13 cellular contexts compared by ENCODE assay signal in genomic region chr1:226402615-226403521, GRCh38. TPM values are rescaled to one million over a fixed set of nuclear protein-coding genes. Genes with fewer than 3 reads are reported as not detected.
DNase-seq lines count a peak whose midpoint lies in the region; ATAC-seq and TF ChIP-seq lines count a peak whose summit lies in the region.
"Had no signal": no experiment of that assay in that cellular context is flagged by ENCODE, and none has a peak within 500 bp of the region (broad histone marks: within the 10 kb centered on the region; RNA-seq: fewer than 3 reads in every experiment).

No MANE protein-coding gene starts in this region.

- DNase-seq in CD4-positive, alpha-beta T cell: no peak
- DNase-seq in glutamatergic neuron: no peak
- DNase-seq in posterior cingulate gyrus: peak; percentile 61 to 97 (median 74)
- DNase-seq in NCI-H774 (lab: John Stamatoyannopoulos, UW): no peak
- DNase-seq in foreskin keratinocyte: no peak
- no peak for DNase-seq in CD8-positive, alpha-beta memory T cell
- no peak for DNase-seq in stimulated activated CD4-positive, alpha-beta T cell treated with anti-CD3 and anti-CD28 coated beads, Interleukin-12 subunit alpha, Interleukin-12 subunit beta, amount 100 ng/mL, for 4 hours
- DNase-seq: activated T-cell treated with anti-CD3 and anti-CD28 coated beads, Interleukin-2, amount 50 U/mL, for 72 hours; NCI-H1048; NCI-H524 treated with DMSO at 0.1 percent for 48 hours had no signal

- H3K9me3 Mint-ChIP-seq in CD4-positive, alpha-beta T cell: no peaks in the 10 kb centered on the region
- H3K9me3 Mint-ChIP-seq in glutamatergic neuron (ENCODE audit: unreplicated experiment): peaks cover 11% of the 10 kb centered on the region
- H3K9me3 Mint-ChIP-seq in CD8-positive, alpha-beta memory T cell: no peaks in the 10 kb centered on the region
- H3K9me3 Mint-ChIP-seq: activated T-cell treated with anti-CD3 and anti-CD28 coated beads, Interleukin-2, amount 50 U/mL, for 72 hours had no signal

- CTCF ChIA-PET in CD4-positive, alpha-beta T cell (lab: Charles Lee): no interaction called here
- CTCF ChIA-PET in CD8-positive, alpha-beta memory T cell (lab: Charles Lee): interaction anchor here (1.5 kb wide), 2 partner anchors 42 to 278 kb away, joined by 3 read pairs; no protein-coding TSS in a partner anchor

- peaks cover 44% of the 10 kb centered on the region; the same call in 1 of the 2 replicates for H3K36me3 ChIP-seq in Loucy (ENCODE audit: insufficient read depth, low read length)
- H3K36me3 ChIP-seq in CD8-positive, alpha-beta memory T cell (ENCODE audit: insufficient read depth, low read length): peaks cover 15% of the 10 kb centered on the region

- peak overlapping the region; percentile 5 for H3K9ac ChIP-seq in Loucy (ENCODE audit: low read depth, low read length, poor library complexity, severe bottlenecking)

- H3K9me2 ChIP-seq in Loucy (replicated peaks; ENCODE audit: low read depth, low read length): no peaks in the 10 kb centered on the region

- no peak overlapping the region for H3K27ac Mint-ChIP-seq in CD4-positive, alpha-beta T cell
- peak overlapping the region; percentile 88 for H3K27ac Mint-ChIP-seq in glutamatergic neuron (ENCODE audit: unreplicated experiment)
- peak overlapping the region in 3 of 8 donors; percentile 63 to 91 (median 69) for H3K27ac Mint-ChIP-seq in CD8-positive, alpha-beta memory T cell

- intact Hi-C loops in CD4-positive, alpha-beta T cell (cut with DNase I, micrococcal nuclease): loop anchor here in 1 of 2 experiments (10.0 kb wide), 1 partner anchor 278 kb away; no protein-coding TSS in a partner anchor
- intact Hi-C loops in posterior cingulate gyrus (cut with DNase I): no loop called here

- H3F3A ChIP-seq in Loucy (ENCODE audit: low read depth): no peaks in the 10 kb centered on the region

- no peaks in the 10 kb centered on the region for H3K9me3 ChIP-seq in CD4-positive, alpha-beta T cell (ENCODE audit: control insufficient read depth, low read length)
- no peaks in the 10 kb centered on the region for H3K9me3 ChIP-seq in Loucy (ENCODE audit: insufficient read depth, low read depth, low read length)
- no peaks in the 10 kb centered on the region for H3K9me3 ChIP-seq in CD8-positive, alpha-beta memory T cell (ENCODE audit: low read length)
- H3K9me3 ChIP-seq: SJSA1, suprapubic skin had no signal

- H3K27me3 Mint-ChIP-seq in CD4-positive, alpha-beta T cell: no peaks in the 10 kb centered on the region
- peaks cover 8% of the 10 kb centered on the region for H3K27me3 Mint-ChIP-seq in glutamatergic neuron (ENCODE audit: unreplicated experiment)
- H3K27me3 Mint-ChIP-seq in CD8-positive, alpha-beta memory T cell: no peaks in the 10 kb centered on the region

- H3K4me2 ChIP-seq in Loucy (ENCODE audit: low read depth, low read length, poor library complexity, severe bottlenecking): peak overlapping the region; percentile 98

- H3K4me1 ChIP-seq in Loucy (ENCODE audit: insufficient read depth, low read length, poor library complexity, severe bottlenecking) (peaks cover 53% of the 10 kb centered on the region), foreskin keratinocyte (no peaks in the 10 kb centered on the region)
- peaks cover 38% of the 10 kb centered on the region for H3K4me1 ChIP-seq in CD8-positive, alpha-beta memory T cell (ENCODE audit: insufficient read depth, low read length)

- H3K4me3 Mint-ChIP-seq in CD4-positive, alpha-beta T cell: peak overlapping the region; percentile 86
- peak overlapping the region; percentile 96 for H3K4me3 Mint-ChIP-seq in glutamatergic neuron (ENCODE audit: unreplicated experiment)
- H3K4me3 Mint-ChIP-seq in CD8-positive, alpha-beta memory T cell: peak overlapping the region in 1 of 7 donors; percentile 43

- TF ChIP-seq CTCF in CD4-positive, alpha-beta T cell (IDR thresholded peaks at IDR 0.05): no peak
- TF ChIP-seq CTCF in Loucy (conservative IDR thresholded peaks at IDR 0.05; ENCODE audit: low read length) (no peak), glutamatergic neuron (IDR thresholded peaks at IDR 0.05; ENCODE audit: partially characterized antibody, unreplicated experiment) (no peak), foreskin keratinocyte (conservative IDR thresholded peaks at IDR 0.05) (no peak)

- peaks cover 96% of the 10 kb centered on the region for H3K79me2 ChIP-seq in Loucy (ENCODE audit: insufficient read depth, low read length)

- H3K36me3 Mint-ChIP-seq in CD4-positive, alpha-beta T cell (ENCODE audit: low read depth): peaks cover 84% of the 10 kb centered on the region
- H3K36me3 Mint-ChIP-seq in glutamatergic neuron (ENCODE audit: unreplicated experiment): no peaks in the 10 kb centered on the region
- H3K36me3 Mint-ChIP-seq in CD8-positive, alpha-beta memory T cell: peaks cover 6 to 58% (median 13%) of the 10 kb centered on the region in 3 donors

- no peak for ATAC-seq in CD4-positive, alpha-beta T cell (ENCODE audit: poor library complexity)
- no peak for ATAC-seq in foreskin keratinocyte
- ATAC-seq: activated T-cell treated with anti-CD3 and anti-CD28 coated beads, Interleukin-2, amount 50 U/mL, for 72 hours had no signal

- H3K27ac ChIP-seq in CD4-positive, alpha-beta T cell (ENCODE audit: low read depth, low read length): no peak overlapping the region
- no peak overlapping the region for H3K27ac ChIP-seq in foreskin keratinocyte
- no peak overlapping the region for H3K27ac ChIP-seq in CD8-positive, alpha-beta memory T cell (ENCODE audit: low read depth, low read length)
- H3K27ac ChIP-seq: SJSA1, suprapubic skin had no signal

- H3K4me1 Mint-ChIP-seq in CD4-positive, alpha-beta T cell (ENCODE audit: low read depth): peaks cover 82% of the 10 kb centered on the region
- H3K4me1 Mint-ChIP-seq in glutamatergic neuron (ENCODE audit: low read depth, unreplicated experiment): peaks cover 47% of the 10 kb centered on the region
- peaks cover 64 to 89% (median 85%) of the 10 kb centered on the region in 3 donors for H3K4me1 Mint-ChIP-seq in CD8-positive, alpha-beta memory T cell

- peaks cover 82% of the 10 kb centered on the region for H4K20me1 ChIP-seq in Loucy (ENCODE audit: insufficient read depth, low read length, poor library complexity, severe bottlenecking)

- peak overlapping the region; percentile 91 for H3K4me3 ChIP-seq in Loucy (ENCODE audit: low read length, poor library complexity, severe bottlenecking)
- H3K4me3 ChIP-seq in CD8-positive, alpha-beta memory T cell (ENCODE audit: low read length): no peak overlapping the region
- H3K4me3 ChIP-seq: SJSA1, suprapubic skin had no signal

- POLR2A ChIA-PET in CD4-positive, alpha-beta T cell (lab: Charles Lee): interaction anchor here (1.1 kb wide), 1 partner anchor 94 kb away, joined by 3 read pairs; the partner anchor contains the start of gene LIN9
- POLR2A ChIA-PET in CD8-positive, alpha-beta memory T cell (lab: Charles Lee): interaction anchor here (0.7 kb wide), 1 partner anchor 55 kb away, joined by 3 read pairs; no protein-coding TSS in a partner anchor

- H3K27me3 ChIP-seq in CD4-positive, alpha-beta T cell (ENCODE audit: control insufficient read depth, insufficient read depth, low read length): no peaks in the 10 kb centered on the region
- H3K27me3 ChIP-seq in Loucy (ENCODE audit: insufficient read depth, low read length, poor library complexity, severe bottlenecking) (no peaks in the 10 kb centered on the region), foreskin keratinocyte (no peaks in the 10 kb centered on the region)
- H3K27me3 ChIP-seq in CD8-positive, alpha-beta memory T cell (ENCODE audit: insufficient read depth, low read length, poor library complexity, severe bottlenecking): no peaks in the 10 kb centered on the region
- H3K27me3 ChIP-seq: SJSA1, suprapubic skin had no signal

- H2AFZ ChIP-seq in Loucy (ENCODE audit: low read length): no peak overlapping the region

RNA-seq across cellular contexts. Expression of gene PARP1, which starts 5.0 kb away (rescaled TPM):
- total RNA-seq in CD4-positive, alpha-beta T cell: 10 to 100 TPM; 59.3 to 63.6 TPM
- total RNA-seq in glutamatergic neuron (ENCODE audit: unreplicated experiment) (168 TPM), foreskin keratinocyte (114 and 122 TPM in 2 replicates)
- polyA plus RNA-seq in foreskin keratinocyte: 56.7 and 64.6 TPM in 2 replicates
- total RNA-seq in CD8-positive, alpha-beta memory T cell: 100 to 1,000 TPM; 224 to 234 TPM
- polyA plus RNA-seq in CD8-positive, alpha-beta memory T cell: 137 TPM

Comparison
In these comparisons a context has a peak if more than half of its experiments do, and no peak if none do; other contexts are left out.
1. DNase-seq: peak in posterior cingulate gyrus (10 of 10); none in CD4-positive, alpha-beta T cell (0 of 10), glutamatergic neuron (single experiment), NCI-H774 (single experiment), foreskin keratinocyte (0 of 2), CD8-positive, alpha-beta memory T cell (0 of 5) and stimulated activated CD4-positive, alpha-beta T cell treated with anti-CD3 and anti-CD28 coated beads, Interleukin-12 subunit alpha, Interleukin-12 subunit beta, amount 100 ng/mL, for 4 hours (single experiment).